In the genomic region with DNA sequence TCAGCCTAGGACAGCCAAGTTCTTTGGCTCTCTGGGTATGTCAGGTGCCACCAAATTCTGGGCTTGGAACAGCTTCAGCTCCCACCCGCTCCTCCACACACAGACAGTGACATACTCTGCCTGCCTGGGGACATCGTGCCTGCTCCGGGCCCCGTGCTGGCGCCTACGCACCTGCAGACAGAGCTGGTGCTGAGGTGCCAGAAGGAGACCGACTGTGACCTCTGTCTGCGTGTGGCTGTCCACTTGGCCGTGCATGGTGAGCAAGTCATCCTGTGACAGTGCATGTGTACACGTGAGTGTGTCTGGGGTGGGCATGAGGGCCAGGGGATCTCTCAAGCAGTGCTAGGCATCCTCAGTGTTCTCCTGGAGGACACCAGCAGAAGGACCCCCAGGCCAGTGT, we compare ENCODE assay signal across 16 cellular contexts. TPM values are rescaled to one million over a fixed set of nuclear protein-coding genes. Genes with fewer than 3 reads are reported as not detected.
DNase-seq lines count a peak whose midpoint lies in the region; ATAC-seq, FAIRE-seq and TF ChIP-seq lines count a peak whose summit lies in the region.
"Had no signal": no experiment of that assay in that cellular context is flagged by ENCODE, and none has a peak within 500 bp of the region (broad histone marks: within the 10 kb centered on the region; RNA-seq: fewer than 3 reads in every experiment).

No MANE protein-coding gene starts in this region.

- peak overlapping the region; percentile 80; the same call in 1 of the 2 replicates for H3K9ac ChIP-seq in HepG2 (ENCODE audit: insufficient read depth, low read depth, low read length)

- H3K27ac Mint-ChIP-seq in endothelial cell (ENCODE audit: unreplicated experiment) = no peak overlapping the region
- H3K27ac Mint-ChIP-seq: activated CD8-positive, alpha-beta T cell treated with anti-CD3 and anti-CD28 coated beads, Interleukin-2, amount 10 ng/mL, durations not matched to agents 7 days and 5 days; activated naive CD4-positive, alpha-beta T cell treated with anti-CD3 and anti-CD28 coated beads, Interleukin-2, amount 50 U/mL, for 72 hours had no signal

- FAIRE-seq in HepG2 (lab: Jason Lieb, UNC) = no peak

- no peaks in the 10 kb centered on the region for H3K9me3 Mint-ChIP-seq in endothelial cell (ENCODE audit: unreplicated experiment)
- H3K9me3 Mint-ChIP-seq: activated naive CD4-positive, alpha-beta T cell treated with anti-CD3 and anti-CD28 coated beads, Interleukin-2, amount 50 U/mL, for 72 hours had no signal

- ATAC-seq in HepG2 = no peak; the same call in 2 of the 3 replicates
- no peak for ATAC-seq in GM21529 (IDR thresholded peaks at IDR 0.05; ENCODE audit: unreplicated experiment)
- ATAC-seq in GM18511 (IDR thresholded peaks at IDR 0.05; ENCODE audit: unreplicated experiment) = no peak
- ATAC-seq in GM19351 (IDR thresholded peaks at IDR 0.05; ENCODE audit: unreplicated experiment) = no peak
- ATAC-seq: activated CD8-positive, alpha-beta T cell treated with anti-CD3 and anti-CD28 coated beads, Interleukin-2, amount 10 ng/mL, durations not matched to agents 7 days and 5 days; activated naive CD4-positive, alpha-beta T cell treated with anti-CD3 and anti-CD28 coated beads, Interleukin-2, amount 50 U/mL, for 72 hours had no signal

- peaks cover 3% of the 10 kb centered on the region for H3K79me2 ChIP-seq in HepG2 (ENCODE audit: insufficient read depth, low read length)

- H3K36me3 ChIP-seq in HepG2 (replicated peaks in 1 of 2; ENCODE audit: control insufficient read depth in 1 of 2, insufficient read depth in 2 of 2, low read length in 2 of 2) = no peaks in the 10 kb centered on the region
- peaks cover 0 to 20% (median 14%) of the 10 kb centered on the region in 4 donors for H3K36me3 ChIP-seq in stomach
- H3K36me3 ChIP-seq: MG63 had no signal

- TF ChIP-seq CTCF in HFF-Myc (IDR thresholded peaks at IDR 0.05; ENCODE audit: low read depth, low read length, missing control alignments) (no peak), HepG2 (CRISPR knock-in tag; IDR thresholded peaks at IDR 0.05) (no peak), stomach (IDR thresholded peaks at IDR 0.05) (no peak), endothelial cell (IDR thresholded peaks at IDR 0.05; ENCODE audit: unreplicated experiment) (no peak)

- H3K27me3 ChIP-seq in HepG2 (ENCODE audit: control insufficient read depth in 1 of 2, insufficient read depth in 2 of 2, low read length in 2 of 2) (no peaks in the 10 kb centered on the region), stomach (no peaks in the 10 kb centered on the region)
- H3K27me3 ChIP-seq: MG63 had no signal

- H3K9me3 ChIP-seq in HepG2 (ENCODE audit: low read length) = no peaks in the 10 kb centered on the region
- H3K9me3 ChIP-seq in stomach = no peaks in the 10 kb centered on the region
- H3K9me3 ChIP-seq: MG63 had no signal

- no peaks in the 10 kb centered on the region for H4K20me1 ChIP-seq in HepG2 (ENCODE audit: insufficient read depth, low read length)

- no peaks in the 10 kb centered on the region for H3K36me3 Mint-ChIP-seq in endothelial cell (ENCODE audit: low read depth, unreplicated experiment)
- H3K36me3 Mint-ChIP-seq: activated naive CD4-positive, alpha-beta T cell treated with anti-CD3 and anti-CD28 coated beads, Interleukin-2, amount 50 U/mL, for 72 hours had no signal

- POLR2A ChIA-PET in HepG2 (lab: Yijun Ruan, JAX) = interaction anchor here (1.5 to 9.0 kb wide), 5 partner anchors 15 to 29 kb away, joined by 6 to 298 read pairs (median 31); a partner anchor contains a TSS

- H3K4me3 Mint-ChIP-seq in endothelial cell (ENCODE audit: unreplicated experiment) = no peak overlapping the region
- H3K4me3 Mint-ChIP-seq: activated CD8-positive, alpha-beta T cell treated with anti-CD3 and anti-CD28 coated beads, Interleukin-2, amount 10 ng/mL, durations not matched to agents 7 days and 5 days had no signal

- H3K27ac ChIP-seq in cingulate gyrus (ENCODE audit: low read depth, low read length) (peak overlapping the region; percentile 80), HepG2 (ENCODE audit: extremely low read length, insufficient read depth, low read length) (peak overlapping the region; percentile 71), stomach (peak overlapping the region in 4 of 5 donors; percentile 90 to 94 (median 91))

- H3K4me2 ChIP-seq in HepG2 (ENCODE audit: low read depth, low read length) = peak overlapping the region; percentile 100

- in situ Hi-C loops in HepG2 (cut with HindIII; ENCODE audit: extremely low pct_ligation_motif_present, low pct_unique_long_range_greater_than_20kb) = no loop called here

- intact Hi-C loops in HepG2 (cut with micrococcal nuclease; ENCODE audit: unreplicated experiment) = loop anchor here (5.0 kb wide), 1 partner anchor 41 kb away; no protein-coding TSS in a partner anchor
- intact Hi-C loops in stomach (cut with DNase I; ENCODE audit: low total_unique reads) = loop anchor here (10.0 kb wide), 1 partner anchor 73 kb away; a partner anchor contains a TSS

- no peak overlapping the region for H2AFZ ChIP-seq in HepG2 (ENCODE audit: low read length)

- DNase-seq in HFF-Myc (ENCODE audit: extremely low read depth, low read depth) (no peak), HepG2 (ENCODE audit: low spot score) (no peak), stomach (no peak), endothelial cell (ENCODE audit: low spot score) (no peak)
- DNase-seq: activated CD8-positive, alpha-beta T cell treated with anti-CD3 and anti-CD28 coated beads, Interleukin-2, amount 10 ng/mL, durations not matched to agents 7 days and 5 days; effector CD4-positive, alpha-beta T cell; MG63; NCI-H510A treated with DMSO at 0.1 percent for 48 hours; stimulated activated CD4-positive, alpha-beta T cell treated with anti-CD3 and anti-CD28 coated beads, Interleukin-4, amount 100 ng/mL, for 4 hours; SW 1271; trophoblast cell had no signal

- H3K4me1 ChIP-seq in HepG2 (ENCODE audit: insufficient read depth, low read length) = peaks cover 38% of the 10 kb centered on the region
- peaks cover 44 to 59% (median 55%) of the 10 kb centered on the region in 4 donors for H3K4me1 ChIP-seq in stomach

- BruUV-seq in HepG2 (replicated peaks; lab: Mats Ljungman, UMichigan) = no TSS peak

- CTCF ChIA-PET in HepG2 (lab: Yijun Ruan, JAX; ENCODE audit: low intra/inter-chr PET ratio, low total read pairs) = no interaction called here

- no peaks in the 10 kb centered on the region for H3K27me3 Mint-ChIP-seq in endothelial cell (ENCODE audit: unreplicated experiment)

- no CpG with 5 or more reads among the region's 10 CpGs for WGBS in HepG2 (ENCODE audit: low lambda C conversion rate)
- WGBS in stomach, 5 donors = 38 to 79% (median 61%) methylated on average over 3 to 10 of the region's 10 CpGs

- H3K4me3 ChIP-seq in HFF-Myc (replicated peaks; ENCODE audit: low read depth, low read length) (peak overlapping the region; percentile 56), HepG2 (replicated peaks in 1 of 3; ENCODE audit: insufficient read depth in 1 of 3, low read depth in 2 of 3, low read length in 3 of 3) (peak overlapping the region; percentile 55 to 86 (median 83); a peak in 5 of 6 replicates), stomach (peak overlapping the region; percentile 58 to 68 (median 63))

- TF ChIP-seq RAD21 in HepG2 (CRISPR knock-in tag; IDR thresholded peaks at IDR 0.05) = no peak

- H3K4me1 Mint-ChIP-seq in endothelial cell (ENCODE audit: unreplicated experiment) = peaks cover 4% of the 10 kb centered on the region

- no peak for TF ChIP-seq POLR2A in HepG2 (IDR thresholded peaks at IDR 0.05; ENCODE audit: insufficient read depth in 1 of 2, low read depth in 2 of 2, low read length in 2 of 2)
- TF ChIP-seq POLR2A in stomach (IDR thresholded peaks at IDR 0.05) = no peak

- TF ChIP-seq EP300 in HepG2 (IDR thresholded peaks at IDR 0.05; ENCODE audit: low read depth in 2 of 2, low read length in 2 of 2) (no peak), HepG2 (CRISPR knock-in tag; IDR thresholded peaks at IDR 0.05; ENCODE audit: borderline replicate concordance) (no peak), stomach (IDR thresholded peaks at IDR 0.05) (no peak)

RNA-seq across cellular contexts. Expression of a gene that starts 0.9 kb away (rescaled TPM):
- 10.7 and 20.7 TPM in 2 replicates for total RNA-seq in HepG2 (2016; rRNA removed; fragmentation: Illumina TruSeq; extraction: Trizol)
- total RNA-seq in HepG2 (2016; cell fraction: cytosol; rRNA removed; fragmentation: Illumina TruSeq; extraction: Trizol; ENCODE audit: low read depth) = 5.7 and 7.7 TPM in 2 replicates
- 8.6 and 18.1 TPM in 2 replicates for total RNA-seq in HepG2 (2016; cell fraction: insoluble cytoplasmic fraction; rRNA removed; fragmentation: Illumina TruSeq; extraction: Trizol)
- 11.4 and 12.8 TPM in 2 replicates for total RNA-seq in HepG2 (2016; cell fraction: membrane; rRNA removed; fragmentation: Illumina TruSeq; extraction: Trizol)
- 21.6 and 25.0 TPM in 2 replicates for total RNA-seq in HepG2 (2016; cell fraction: nucleus; rRNA removed; fragmentation: Illumina TruSeq; extraction: Trizol)
- polyA plus RNA-seq in HepG2 (2011; rRNA removed) = 24.0 and 31.7 TPM in 2 replicates
- 13.6 and 19.2 TPM in 2 replicates for polyA plus RNA-seq in HepG2 (2011; cell fraction: cytosol; rRNA removed)
- polyA plus RNA-seq in HepG2 (2011; cell fraction: nucleus; rRNA removed) = 108 and 112 TPM in 2 replicates
- 13.5 and 15.0 TPM in 2 replicates for polyA plus RNA-seq in HepG2 (2012)
- 4.6 and 5.5 TPM in 2 replicates for polyA plus RNA-seq in HepG2 (2016; cell fraction: cytosol; fragmentation: Illumina TruSeq; extraction: Trizol; ENCODE audit: low read depth)
- 7.3 and 9.2 TPM in 2 replicates for polyA plus RNA-seq in HepG2 (2016; cell fraction: insoluble cytoplasmic fraction; fragmentation: Illumina TruSeq; extraction: Trizol; ENCODE audit: low read depth)
- polyA plus RNA-seq in HepG2 (2016; cell fraction: membrane; fragmentation: Illumina TruSeq; extraction: Trizol; ENCODE audit: low read depth) = 9.4 and 10.5 TPM in 2 replicates
- 42.0 and 44.2 TPM in 2 replicates for polyA plus RNA-seq in HepG2 (2016; cell fraction: nucleus; fragmentation: Illumina TruSeq; extraction: Trizol; ENCODE audit: insufficient read depth, low read depth)
- 31.2 and 33.6 TPM in 2 replicates for polyA minus RNA-seq in HepG2 (2011; rRNA and poly(A)+ RNA removed; ENCODE audit: low replicate concordance)
- 11.5 and 11.9 TPM in 2 replicates for polyA minus RNA-seq in HepG2 (2011; cell fraction: cytosol; rRNA and poly(A)+ RNA removed)
- 21.0 and 29.7 TPM in 2 replicates for polyA minus RNA-seq in HepG2 (2011; cell fraction: nucleus; rRNA and poly(A)+ RNA removed)
- total RNA-seq in stomach = 100 to 1,000 TPM in 3 of 5 donors, 10 to 100 TPM in 2; 20.1 to 284 (median 111) TPM
- polyA plus RNA-seq in stomach = 10 to 100 TPM; 24.2 to 40.6 (median 25.5) TPM
- 17.5 TPM for total RNA-seq in endothelial cell (ENCODE audit: unreplicated experiment)

RNA-seq across cellular contexts. Expression of a gene that starts 15.2 kb away (rescaled TPM):
- 6.7 and 14.5 TPM in 2 replicates for total RNA-seq in HepG2 (2016; rRNA removed; fragmentation: Illumina TruSeq; extraction: Trizol)
- total RNA-seq in HepG2 (2016; cell fraction: cytosol; rRNA removed; fragmentation: Illumina TruSeq; extraction: Trizol; ENCODE audit: low read depth) = 2.7 and 3.5 TPM in 2 replicates
- 6.0 and 11.8 TPM in 2 replicates for total RNA-seq in HepG2 (2016; cell fraction: insoluble cytoplasmic fraction; rRNA removed; fragmentation: Illumina TruSeq; extraction: Trizol)
- total RNA-seq in HepG2 (2016; cell fraction: membrane; rRNA removed; fragmentation: Illumina TruSeq; extraction: Trizol) = 4.7 and 5.3 TPM in 2 replicates
- 15.9 and 16.0 TPM in 2 replicates for total RNA-seq in HepG2 (2016; cell fraction: nucleus; rRNA removed; fragmentation: Illumina TruSeq; extraction: Trizol)
- polyA plus RNA-seq in HepG2 (2011; rRNA removed) = 24.1 and 36.3 TPM in 2 replicates
- polyA plus RNA-seq in HepG2 (2011; cell fraction: cytosol; rRNA removed) = 12.1 and 13.8 TPM in 2 replicates
- polyA plus RNA-seq in HepG2 (2011; cell fraction: nucleus; rRNA removed) = 99.7 and 101 TPM in 2 replicates
- 13.7 and 18.1 TPM in 2 replicates for polyA plus RNA-seq in HepG2 (2012)
- 2.0 and 2.3 TPM in 2 replicates for polyA plus RNA-seq in HepG2 (2016; cell fraction: cytosol; fragmentation: Illumina TruSeq; extraction: Trizol; ENCODE audit: low read depth)
- polyA plus RNA-seq in HepG2 (2016; cell fraction: insoluble cytoplasmic fraction; fragmentation: Illumina TruSeq; extraction: Trizol; ENCODE audit: low read depth) = 7.0 and 8.1 TPM in 2 replicates
- polyA plus RNA-seq in HepG2 (2016; cell fraction: membrane; fragmentation: Illumina TruSeq; extraction: Trizol; ENCODE audit: low read depth) = 3.3 and 3.7 TPM in 2 replicates
- 31.0 and 39.3 TPM in 2 replicates for polyA plus RNA-seq in HepG2 (2016; cell fraction: nucleus; fragmentation: Illumina TruSeq; extraction: Trizol; ENCODE audit: insufficient read depth, low read depth)
- polyA minus RNA-seq in HepG2 (2011; rRNA and poly(A)+ RNA removed; ENCODE audit: low replicate concordance) = 2.4 and 35.1 TPM in 2 replicates
- 6.0 and 7.9 TPM in 2 replicates for polyA minus RNA-seq in HepG2 (2011; cell fraction: cytosol; rRNA and poly(A)+ RNA removed)
- 22.7 and 33.4 TPM in 2 replicates for polyA minus RNA-seq in HepG2 (2011; cell fraction: nucleus; rRNA and poly(A)+ RNA removed)
- total RNA-seq in stomach = 100 to 1,000 TPM in 2 of 5 donors, 10 to 100 TPM in 3; 11.4 to 301 (median 60.1) TPM
- 10 to 100 TPM; 10.3 to 22.0 (median 13.0) TPM for polyA plus RNA-seq in stomach
- 0.74 TPM for total RNA-seq in endothelial cell (ENCODE audit: unreplicated experiment)

RNA-seq across cellular contexts. Expression of a gene that starts 15.8 kb away (rescaled TPM):
- 12.0 and 27.1 TPM in 2 replicates for total RNA-seq in HepG2 (2016; rRNA removed; fragmentation: Illumina TruSeq; extraction: Trizol)
- total RNA-seq in HepG2 (2016; cell fraction: cytosol; rRNA removed; fragmentation: Illumina TruSeq; extraction: Trizol; ENCODE audit: low read depth) = 5.5 and 6.3 TPM in 2 replicates
- total RNA-seq in HepG2 (2016; cell fraction: insoluble cytoplasmic fraction; rRNA removed; fragmentation: Illumina TruSeq; extraction: Trizol) = 10.5 and 28.2 TPM in 2 replicates
- 8.2 and 8.3 TPM in 2 replicates for total RNA-seq in HepG2 (2016; cell fraction: membrane; rRNA removed; fragmentation: Illumina TruSeq; extraction: Trizol)
- total RNA-seq in HepG2 (2016; cell fraction: nucleus; rRNA removed; fragmentation: Illumina TruSeq; extraction: Trizol) = 29.9 and 34.8 TPM in 2 replicates
- polyA plus RNA-seq in HepG2 (2011; rRNA removed) = 61.9 and 75.9 TPM in 2 replicates
- polyA plus RNA-seq in HepG2 (2011; cell fraction: cytosol; rRNA removed) = 73.8 and 82.2 TPM in 2 replicates
- polyA plus RNA-seq in HepG2 (2011; cell fraction: nucleus; rRNA removed) = 172 and 195 TPM in 2 replicates
- 41.6 and 60.4 TPM in 2 replicates for polyA plus RNA-seq in HepG2 (2012)
- 3.9 and 4.5 TPM in 2 replicates for polyA plus RNA-seq in HepG2 (2016; cell fraction: cytosol; fragmentation: Illumina TruSeq; extraction: Trizol; ENCODE audit: low read depth)
- 9.1 and 10.0 TPM in 2 replicates for polyA plus RNA-seq in HepG2 (2016; cell fraction: insoluble cytoplasmic fraction; fragmentation: Illumina TruSeq; extraction: Trizol; ENCODE audit: low read depth)
- 6.9 and 8.5 TPM in 2 replicates for polyA plus RNA-seq in HepG2 (2016; cell fraction: membrane; fragmentation: Illumina TruSeq; extraction: Trizol; ENCODE audit: low read depth)
- 74.9 and 77.9 TPM in 2 replicates for polyA plus RNA-seq in HepG2 (2016; cell fraction: nucleus; fragmentation: Illumina TruSeq; extraction: Trizol; ENCODE audit: insufficient read depth, low read depth)
- 9.2 and 39.2 TPM in 2 replicates for polyA minus RNA-seq in HepG2 (2011; rRNA and poly(A)+ RNA removed; ENCODE audit: low replicate concordance)
- polyA minus RNA-seq in HepG2 (2011; cell fraction: cytosol; rRNA and poly(A)+ RNA removed) = 10.7 and 13.6 TPM in 2 replicates
- 19.3 and 20.9 TPM in 2 replicates for polyA minus RNA-seq in HepG2 (2011; cell fraction: nucleus; rRNA and poly(A)+ RNA removed)
- 10 to 100 TPM in 4 of 5 donors, 1 to 10 TPM in 1; 6.2 to 71.5 (median 23.9) TPM for total RNA-seq in stomach
- 10 to 100 TPM in 2 of 3 donors, 1 to 10 TPM in 1; 7.5 to 52.3 (median 21.6) TPM for polyA plus RNA-seq in stomach
- total RNA-seq in endothelial cell (ENCODE audit: unreplicated experiment) = 30.7 TPM

RNA-seq across cellular contexts. Expression of a gene that starts 27.4 kb away (rescaled TPM):
- total RNA-seq in HepG2 (2016; rRNA removed; fragmentation: Illumina TruSeq; extraction: Trizol) (40.9 and 50.9 TPM in 2 replicates), stomach (10 to 100 TPM in 3 of 5 donors, 1 to 10 TPM in 1, not detected in 1; 9.4 to 28.4 (median 20.7) TPM), endothelial cell (ENCODE audit: unreplicated experiment) (26.6 TPM)
- total RNA-seq in HepG2 (2016; cell fraction: cytosol; rRNA removed; fragmentation: Illumina TruSeq; extraction: Trizol; ENCODE audit: low read depth) = 30.5 and 31.6 TPM in 2 replicates
- total RNA-seq in HepG2 (2016; cell fraction: insoluble cytoplasmic fraction; rRNA removed; fragmentation: Illumina TruSeq; extraction: Trizol) = 39.2 and 48.3 TPM in 2 replicates
- 58.9 and 62.5 TPM in 2 replicates for total RNA-seq in HepG2 (2016; cell fraction: membrane; rRNA removed; fragmentation: Illumina TruSeq; extraction: Trizol)
- 26.1 and 35.8 TPM in 2 replicates for total RNA-seq in HepG2 (2016; cell fraction: nucleus; rRNA removed; fragmentation: Illumina TruSeq; extraction: Trizol)
- polyA plus RNA-seq in HepG2 (2011; rRNA removed) (49.9 and 59.1 TPM in 2 replicates), stomach (10 to 100 TPM; 26.5 to 56.6 (median 37.7) TPM)
- polyA plus RNA-seq in HepG2 (2011; cell fraction: cytosol; rRNA removed) = 62.8 and 77.2 TPM in 2 replicates
- 15.6 and 21.2 TPM in 2 replicates for polyA plus RNA-seq in HepG2 (2011; cell fraction: nucleus; rRNA removed)
- polyA plus RNA-seq in HepG2 (2012) = 51.5 and 51.6 TPM in 2 replicates
- polyA plus RNA-seq in HepG2 (2016; cell fraction: cytosol; fragmentation: Illumina TruSeq; extraction: Trizol; ENCODE audit: low read depth) = 34.8 and 36.6 TPM in 2 replicates
- 49.7 and 50.5 TPM in 2 replicates for polyA plus RNA-seq in HepG2 (2016; cell fraction: insoluble cytoplasmic fraction; fragmentation: Illumina TruSeq; extraction: Trizol; ENCODE audit: low read depth)
- polyA plus RNA-seq in HepG2 (2016; cell fraction: membrane; fragmentation: Illumina TruSeq; extraction: Trizol; ENCODE audit: low read depth) = 63.1 and 68.7 TPM in 2 replicates
- polyA plus RNA-seq in HepG2 (2016; cell fraction: nucleus; fragmentation: Illumina TruSeq; extraction: Trizol; ENCODE audit: insufficient read depth, low read depth) = 55.7 and 65.1 TPM in 2 replicates
- 106 and 114 TPM in 2 replicates for polyA minus RNA-seq in HepG2 (2011; rRNA and poly(A)+ RNA removed; ENCODE audit: low replicate concordance)
- 28.1 and 40.9 TPM in 2 replicates for polyA minus RNA-seq in HepG2 (2011; cell fraction: cytosol; rRNA and poly(A)+ RNA removed)
- polyA minus RNA-seq in HepG2 (2011; cell fraction: nucleus; rRNA and poly(A)+ RNA removed) = 16.2 and 24.0 TPM in 2 replicates

RNA-seq across cellular contexts. Expression of a gene that starts 34.4 kb away (rescaled TPM):
- 0.29 and 0.44 TPM in 2 replicates for total RNA-seq in HepG2 (2016; rRNA removed; fragmentation: Illumina TruSeq; extraction: Trizol)
- 0.30 and 0.44 TPM in 2 replicates for total RNA-seq in HepG2 (2016; cell fraction: cytosol; rRNA removed; fragmentation: Illumina TruSeq; extraction: Trizol; ENCODE audit: low read depth)
- total RNA-seq in HepG2 (2016; cell fraction: insoluble cytoplasmic fraction; rRNA removed; fragmentation: Illumina TruSeq; extraction: Trizol) = 0.19 and 0.37 TPM in 2 replicates
- 0.37 and 0.41 TPM in 2 replicates for total RNA-seq in HepG2 (2016; cell fraction: membrane; rRNA removed; fragmentation: Illumina TruSeq; extraction: Trizol)
- total RNA-seq in HepG2 (2016; cell fraction: nucleus; rRNA removed; fragmentation: Illumina TruSeq; extraction: Trizol) = 0.34 and 0.47 TPM in 2 replicates
- 0.22 and 0.26 TPM in 2 replicates for polyA plus RNA-seq in HepG2 (2011; rRNA removed)
- polyA plus RNA-seq in HepG2 (2011; cell fraction: cytosol; rRNA removed) = 0.21 and 0.32 TPM in 2 replicates
- 0.61 and 0.68 TPM in 2 replicates for polyA plus RNA-seq in HepG2 (2011; cell fraction: nucleus; rRNA removed)
- 0.27 and 0.59 TPM in 2 replicates for polyA plus RNA-seq in HepG2 (2012)
- polyA plus RNA-seq in HepG2 (2016; cell fraction: cytosol; fragmentation: Illumina TruSeq; extraction: Trizol; ENCODE audit: low read depth) = 0.18 and 0.20 TPM in 2 replicates
- 0.21 and 0.25 TPM in 2 replicates for polyA plus RNA-seq in HepG2 (2016; cell fraction: insoluble cytoplasmic fraction; fragmentation: Illumina TruSeq; extraction: Trizol; ENCODE audit: low read depth)
- polyA plus RNA-seq in HepG2 (2016; cell fraction: membrane; fragmentation: Illumina TruSeq; extraction: Trizol; ENCODE audit: low read depth) = 0.25 and 0.29 TPM in 2 replicates
- polyA plus RNA-seq in HepG2 (2016; cell fraction: nucleus; fragmentation: Illumina TruSeq; extraction: Trizol; ENCODE audit: insufficient read depth, low read depth) = 0.30 and 0.43 TPM in 2 replicates
- 0.63 and 0.66 TPM in 2 replicates for polyA minus RNA-seq in HepG2 (2011; rRNA and poly(A)+ RNA removed; ENCODE audit: low replicate concordance)
- 0.18 and 0.30 TPM in 2 replicates for polyA minus RNA-seq in HepG2 (2011; cell fraction: cytosol; rRNA and poly(A)+ RNA removed)
- 0.75 and 0.90 TPM in 2 replicates for polyA minus RNA-seq in HepG2 (2011; cell fraction: nucleus; rRNA and poly(A)+ RNA removed)
- 10 to 100 TPM in 1 of 5 donors, 1 to 10 TPM in 2, under 1 TPM in 2; 0.58 to 31.6 (median 5.4) TPM for total RNA-seq in stomach
- polyA plus RNA-seq in stomach = under 1 TPM; 0.44 to 0.92 (median 0.80) TPM
- 1.9 TPM for total RNA-seq in endothelial cell (ENCODE audit: unreplicated experiment)
